Comparison of ENCODE assay signal across 1 cellular context in the genomic region with DNA sequence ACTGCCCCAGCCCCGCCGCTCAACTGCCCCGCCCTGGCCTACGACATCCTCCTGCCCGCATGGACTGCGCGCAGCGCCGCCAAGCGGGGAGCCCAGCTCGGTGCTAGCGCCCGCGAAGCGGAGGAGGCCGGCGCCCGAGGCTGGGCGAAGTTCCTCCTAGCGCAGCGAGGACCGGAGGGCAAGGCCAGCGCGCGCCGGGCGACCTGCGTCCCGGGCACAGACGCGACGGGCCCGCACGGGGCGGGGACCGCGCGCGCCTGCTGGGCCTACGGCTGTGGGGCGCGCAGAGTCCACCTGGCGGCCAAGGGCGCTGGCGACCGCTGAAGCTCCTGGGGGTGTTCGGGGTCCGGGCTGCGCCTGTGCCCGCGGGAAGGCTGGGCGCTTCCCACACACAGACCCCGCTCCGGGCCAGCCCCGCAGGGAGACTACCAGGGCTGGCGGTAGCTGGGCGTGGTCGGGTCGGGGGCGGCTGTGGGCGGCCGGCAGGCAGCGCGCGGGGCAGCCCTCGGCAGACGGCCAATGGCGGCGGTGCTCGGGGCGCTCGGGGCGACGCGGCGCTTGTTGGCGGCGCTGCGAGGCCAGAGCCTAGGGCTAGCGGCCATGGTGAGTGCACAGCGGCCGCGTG.
A peak's percentile ranks its signal among the peaks of the same experiment; 100 is the strongest.
TF ChIP-seq lines count a peak whose summit lies in the region.

A gene (plus strand): TSS at position 511 of the 625 bp plus-strand sequence. CDS start 9 bp downstream, at position 520.

TF ChIP-seq in HepG2, 621 proteins besides CTCF, POLR2A, EP300 and RAD21 (continued from another document):
- TF ChIP-seq, protein P1, sequence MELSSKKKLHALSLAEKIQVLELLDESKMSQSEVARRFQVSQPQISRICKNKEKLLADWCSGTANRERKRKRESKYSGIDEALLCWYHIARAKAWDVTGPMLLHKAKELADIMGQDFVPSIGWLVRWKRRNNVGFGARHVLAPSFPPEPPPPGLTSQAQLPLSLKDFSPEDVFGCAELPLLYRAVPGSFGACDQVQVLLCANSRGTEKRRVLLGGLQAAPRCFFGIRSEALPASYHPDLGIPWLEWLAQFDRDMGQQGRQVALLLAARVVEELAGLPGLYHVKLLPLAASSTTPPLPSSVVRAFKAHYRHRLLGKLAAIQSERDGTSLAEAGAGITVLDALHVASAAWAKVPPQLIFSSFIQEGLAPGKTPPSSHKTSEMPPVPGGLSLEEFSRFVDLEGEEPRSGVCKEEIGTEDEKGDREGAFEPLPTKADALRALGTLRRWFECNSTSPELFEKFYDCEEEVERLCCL (CRISPR knock-in tag; IDR thresholded peaks at IDR 0.05; ENCODE audit: borderline replicate concordance), result no peak
- TF ChIP-seq ZNF878 (CRISPR knock-in tag; IDR thresholded peaks at IDR 0.05) (no peak), TRIM24 (CRISPR knock-in tag; IDR thresholded peaks at IDR 0.05) (no peak), TMF1 (CRISPR knock-in tag; IDR thresholded peaks at IDR 0.05; ENCODE audit: low read depth) (peak; percentile 69; the same call in 1 of the 2 replicates), ZBTB1 (CRISPR knock-in tag; IDR thresholded peaks at IDR 0.05; ENCODE audit: borderline replicate concordance) (no peak), ZFP1 (CRISPR knock-in tag; IDR thresholded peaks at IDR 0.05) (0 out of 2 replicates have a peak, but pooled peaks have one; percentile 53), SOX13 (IDR thresholded peaks at IDR 0.05) (no peak), SOX13 (CRISPR knock-in tag; conservative IDR thresholded peaks at IDR 0.05 in 1 of 2, IDR thresholded peaks at IDR 0.05 in 1 of 2) (no peak; a peak in 1 of 4 replicates), HNRNPK (IDR thresholded peaks at IDR 0.05; ENCODE audit: low read depth, low read length, poor library complexity, severe bottlenecking) (peak; percentile 43), ZNF460 (CRISPR knock-in tag; IDR thresholded peaks at IDR 0.05; ENCODE audit: borderline replicate concordance) (peak; percentile 34; the same call in 1 of the 2 replicates), ZC3H13 (CRISPR knock-in tag; IDR thresholded peaks at IDR 0.05) (peak; percentile 91; the same call in 1 of the 2 replicates), ZNF3 (CRISPR knock-in tag; IDR thresholded peaks at IDR 0.05) (no peak), ZNF510 (CRISPR knock-in tag; IDR thresholded peaks at IDR 0.05; ENCODE audit: low read depth) (no peak), KMT2A (CRISPR knock-in tag; IDR thresholded peaks at IDR 0.05) (0 out of 2 replicates have a peak, but pooled peaks have one; percentile 40), SMC3 (IDR thresholded peaks at IDR 0.05; ENCODE audit: low read length) (peak; percentile 16; the same call in 1 of the 2 replicates), DNMT3B (CRISPR knock-in tag; conservative IDR thresholded peaks at IDR 0.05) (no peak), KDM6A (CRISPR knock-in tag; IDR thresholded peaks at IDR 0.05; ENCODE audit: low read depth) (no peak)
- TF ChIP-seq, protein P2, sequence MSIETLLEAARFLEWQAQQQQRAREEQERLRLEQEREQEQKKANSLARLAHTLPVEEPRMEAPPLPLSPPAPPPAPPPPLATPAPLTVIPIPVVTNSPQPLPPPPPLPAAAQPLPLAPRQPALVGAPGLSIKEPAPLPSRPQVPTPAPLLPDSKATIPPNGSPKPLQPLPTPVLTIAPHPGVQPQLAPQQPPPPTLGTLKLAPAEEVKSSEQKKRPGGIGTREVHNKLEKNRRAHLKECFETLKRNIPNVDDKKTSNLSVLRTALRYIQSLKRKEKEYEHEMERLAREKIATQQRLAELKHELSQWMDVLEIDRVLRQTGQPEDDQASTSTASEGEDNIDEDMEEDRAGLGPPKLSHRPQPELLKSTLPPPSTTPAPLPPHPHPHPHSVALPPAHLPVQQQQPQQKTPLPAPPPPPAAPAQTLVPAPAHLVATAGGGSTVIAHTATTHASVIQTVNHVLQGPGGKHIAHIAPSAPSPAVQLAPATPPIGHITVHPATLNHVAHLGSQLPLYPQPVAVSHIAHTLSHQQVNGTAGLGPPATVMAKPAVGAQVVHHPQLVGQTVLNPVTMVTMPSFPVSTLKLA (IDR thresholded peaks at IDR 0.05), result no peak
- TF ChIP-seq, protein P3, sequence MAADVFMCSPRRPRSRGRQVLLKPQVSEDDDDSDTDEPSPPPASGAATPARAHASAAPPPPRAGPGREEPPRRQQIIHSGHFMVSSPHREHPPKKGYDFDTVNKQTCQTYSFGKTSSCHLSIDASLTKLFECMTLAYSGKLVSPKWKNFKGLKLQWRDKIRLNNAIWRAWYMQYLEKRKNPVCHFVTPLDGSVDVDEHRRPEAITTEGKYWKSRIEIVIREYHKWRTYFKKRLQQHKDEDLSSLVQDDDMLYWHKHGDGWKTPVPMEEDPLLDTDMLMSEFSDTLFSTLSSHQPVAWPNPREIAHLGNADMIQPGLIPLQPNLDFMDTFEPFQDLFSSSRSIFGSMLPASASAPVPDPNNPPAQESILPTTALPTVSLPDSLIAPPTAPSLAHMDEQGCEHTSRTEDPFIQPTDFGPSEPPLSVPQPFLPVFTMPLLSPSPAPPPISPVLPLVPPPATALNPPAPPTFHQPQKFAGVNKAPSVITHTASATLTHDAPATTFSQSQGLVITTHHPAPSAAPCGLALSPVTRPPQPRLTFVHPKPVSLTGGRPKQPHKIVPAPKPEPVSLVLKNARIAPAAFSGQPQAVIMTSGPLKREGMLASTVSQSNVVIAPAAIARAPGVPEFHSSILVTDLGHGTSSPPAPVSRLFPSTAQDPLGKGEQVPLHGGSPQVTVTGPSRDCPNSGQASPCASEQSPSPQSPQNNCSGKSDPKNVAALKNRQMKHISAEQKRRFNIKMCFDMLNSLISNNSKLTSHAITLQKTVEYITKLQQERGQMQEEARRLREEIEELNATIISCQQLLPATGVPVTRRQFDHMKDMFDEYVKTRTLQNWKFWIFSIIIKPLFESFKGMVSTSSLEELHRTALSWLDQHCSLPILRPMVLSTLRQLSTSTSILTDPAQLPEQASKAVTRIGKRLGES (CRISPR knock-in tag; IDR thresholded peaks at IDR 0.05; ENCODE audit: borderline replicate concordance), result no peak; the same call in 1 of the 2 replicates
- TF ChIP-seq, protein P4, sequence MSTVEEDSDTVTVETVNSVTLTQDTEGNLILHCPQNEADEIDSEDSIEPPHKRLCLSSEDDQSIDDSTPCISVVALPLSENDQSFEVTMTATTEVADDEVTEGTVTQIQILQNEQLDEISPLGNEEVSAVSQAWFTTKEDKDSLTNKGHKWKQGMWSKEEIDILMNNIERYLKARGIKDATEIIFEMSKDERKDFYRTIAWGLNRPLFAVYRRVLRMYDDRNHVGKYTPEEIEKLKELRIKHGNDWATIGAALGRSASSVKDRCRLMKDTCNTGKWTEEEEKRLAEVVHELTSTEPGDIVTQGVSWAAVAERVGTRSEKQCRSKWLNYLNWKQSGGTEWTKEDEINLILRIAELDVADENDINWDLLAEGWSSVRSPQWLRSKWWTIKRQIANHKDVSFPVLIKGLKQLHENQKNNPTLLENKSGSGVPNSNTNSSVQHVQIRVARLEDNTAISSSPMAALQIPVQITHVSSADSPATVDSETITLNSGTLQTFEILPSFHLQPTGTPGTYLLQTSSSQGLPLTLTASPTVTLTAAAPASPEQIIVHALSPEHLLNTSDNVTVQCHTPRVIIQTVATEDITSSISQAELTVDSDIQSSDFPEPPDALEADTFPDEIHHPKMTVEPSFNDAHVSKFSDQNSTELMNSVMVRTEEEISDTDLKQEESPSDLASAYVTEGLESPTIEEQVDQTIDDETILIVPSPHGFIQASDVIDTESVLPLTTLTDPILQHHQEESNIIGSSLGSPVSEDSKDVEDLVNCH (CRISPR knock-in tag; IDR thresholded peaks at IDR 0.05), result no peak
- TF ChIP-seq, protein P5, sequence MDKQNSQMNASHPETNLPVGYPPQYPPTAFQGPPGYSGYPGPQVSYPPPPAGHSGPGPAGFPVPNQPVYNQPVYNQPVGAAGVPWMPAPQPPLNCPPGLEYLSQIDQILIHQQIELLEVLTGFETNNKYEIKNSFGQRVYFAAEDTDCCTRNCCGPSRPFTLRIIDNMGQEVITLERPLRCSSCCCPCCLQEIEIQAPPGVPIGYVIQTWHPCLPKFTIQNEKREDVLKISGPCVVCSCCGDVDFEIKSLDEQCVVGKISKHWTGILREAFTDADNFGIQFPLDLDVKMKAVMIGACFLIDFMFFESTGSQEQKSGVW (CRISPR knock-in tag; IDR thresholded peaks at IDR 0.05; ENCODE audit: borderline replicate concordance), result no peak
- TF ChIP-seq, protein P6, sequence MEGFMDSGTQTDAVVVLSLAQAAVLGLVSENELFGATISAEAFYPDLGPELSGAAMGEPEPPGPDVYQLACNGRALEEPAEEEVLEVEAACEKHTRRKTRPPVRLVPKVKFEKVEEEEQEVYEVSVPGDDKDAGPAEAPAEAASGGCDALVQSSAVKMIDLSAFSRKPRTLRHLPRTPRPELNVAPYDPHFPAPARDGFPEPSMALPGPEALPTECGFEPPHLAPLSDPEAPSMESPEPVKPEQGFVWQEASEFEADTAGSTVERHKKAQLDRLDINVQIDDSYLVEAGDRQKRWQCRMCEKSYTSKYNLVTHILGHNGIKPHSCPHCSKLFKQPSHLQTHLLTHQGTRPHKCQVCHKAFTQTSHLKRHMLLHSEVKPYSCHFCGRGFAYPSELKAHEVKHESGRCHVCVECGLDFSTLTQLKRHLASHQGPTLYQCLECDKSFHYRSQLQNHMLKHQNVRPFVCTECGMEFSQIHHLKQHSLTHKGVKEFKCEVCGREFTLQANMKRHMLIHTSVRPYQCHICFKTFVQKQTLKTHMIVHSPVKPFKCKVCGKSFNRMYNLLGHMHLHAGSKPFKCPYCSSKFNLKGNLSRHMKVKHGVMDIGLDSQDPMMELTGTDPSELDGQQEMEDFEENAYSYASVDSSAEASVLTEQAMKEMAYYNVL (CRISPR knock-in tag; IDR thresholded peaks at IDR 0.05; ENCODE audit: borderline replicate concordance), result peak; percentile 66; the same call in 1 of the 2 replicates
- TF ChIP-seq, protein P7, sequence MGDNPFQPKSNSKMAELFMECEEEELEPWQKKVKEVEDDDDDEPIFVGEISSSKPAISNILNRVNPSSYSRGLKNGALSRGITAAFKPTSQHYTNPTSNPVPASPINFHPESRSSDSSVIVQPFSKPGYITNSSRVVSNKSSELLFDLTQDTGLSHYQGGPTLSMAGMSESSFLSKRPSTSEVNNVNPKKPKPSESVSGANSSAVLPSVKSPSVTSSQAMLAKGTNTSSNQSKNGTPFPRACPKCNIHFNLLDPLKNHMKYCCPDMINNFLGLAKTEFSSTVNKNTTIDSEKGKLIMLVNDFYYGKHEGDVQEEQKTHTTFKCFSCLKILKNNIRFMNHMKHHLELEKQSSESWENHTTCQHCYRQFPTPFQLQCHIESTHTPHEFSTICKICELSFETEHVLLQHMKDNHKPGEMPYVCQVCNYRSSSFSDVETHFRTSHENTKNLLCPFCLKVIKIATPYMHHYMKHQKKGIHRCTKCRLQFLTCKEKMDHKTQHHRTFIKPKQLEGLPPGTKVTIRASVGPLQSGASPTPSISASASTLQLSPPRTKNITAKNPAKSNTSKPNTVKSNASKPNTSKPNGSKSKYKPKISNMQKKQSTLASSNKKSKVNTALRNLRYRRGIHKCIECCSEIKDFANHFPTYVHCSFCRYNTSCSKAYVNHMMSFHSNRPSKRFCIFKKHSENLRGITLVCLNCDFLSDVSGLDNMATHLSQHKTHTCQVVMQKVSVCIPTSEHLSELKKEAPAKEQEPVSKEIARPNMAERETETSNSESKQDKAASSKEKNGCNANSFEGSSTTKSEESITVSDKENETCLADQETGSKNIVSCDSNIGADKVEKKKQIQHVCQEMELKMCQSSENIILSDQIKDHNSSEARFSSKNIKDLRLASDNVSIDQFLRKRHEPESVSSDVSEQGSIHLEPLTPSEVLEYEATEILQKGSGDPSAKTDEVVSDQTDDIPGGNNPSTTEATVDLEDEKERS (CRISPR knock-in tag; IDR thresholded peaks at IDR 0.05), result no peak
- TF ChIP-seq, protein P8, sequence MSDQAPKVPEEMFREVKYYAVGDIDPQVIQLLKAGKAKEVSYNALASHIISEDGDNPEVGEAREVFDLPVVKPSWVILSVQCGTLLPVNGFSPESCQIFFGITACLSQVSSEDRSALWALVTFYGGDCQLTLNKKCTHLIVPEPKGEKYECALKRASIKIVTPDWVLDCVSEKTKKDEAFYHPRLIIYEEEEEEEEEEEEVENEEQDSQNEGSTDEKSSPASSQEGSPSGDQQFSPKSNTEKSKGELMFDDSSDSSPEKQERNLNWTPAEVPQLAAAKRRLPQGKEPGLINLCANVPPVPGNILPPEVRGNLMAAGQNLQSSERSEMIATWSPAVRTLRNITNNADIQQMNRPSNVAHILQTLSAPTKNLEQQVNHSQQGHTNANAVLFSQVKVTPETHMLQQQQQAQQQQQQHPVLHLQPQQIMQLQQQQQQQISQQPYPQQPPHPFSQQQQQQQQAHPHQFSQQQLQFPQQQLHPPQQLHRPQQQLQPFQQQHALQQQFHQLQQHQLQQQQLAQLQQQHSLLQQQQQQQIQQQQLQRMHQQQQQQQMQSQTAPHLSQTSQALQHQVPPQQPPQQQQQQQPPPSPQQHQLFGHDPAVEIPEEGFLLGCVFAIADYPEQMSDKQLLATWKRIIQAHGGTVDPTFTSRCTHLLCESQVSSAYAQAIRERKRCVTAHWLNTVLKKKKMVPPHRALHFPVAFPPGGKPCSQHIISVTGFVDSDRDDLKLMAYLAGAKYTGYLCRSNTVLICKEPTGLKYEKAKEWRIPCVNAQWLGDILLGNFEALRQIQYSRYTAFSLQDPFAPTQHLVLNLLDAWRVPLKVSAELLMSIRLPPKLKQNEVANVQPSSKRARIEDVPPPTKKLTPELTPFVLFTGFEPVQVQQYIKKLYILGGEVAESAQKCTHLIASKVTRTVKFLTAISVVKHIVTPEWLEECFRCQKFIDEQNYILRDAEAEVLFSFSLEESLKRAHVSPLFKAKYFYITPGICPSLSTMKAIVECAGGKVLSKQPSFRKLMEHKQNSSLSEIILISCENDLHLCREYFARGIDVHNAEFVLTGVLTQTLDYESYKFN (CRISPR knock-in tag; conservative IDR thresholded peaks at IDR 0.05), result peak; percentile 48; the same call in 1 of the 2 replicates
- TF ChIP-seq, protein P9, sequence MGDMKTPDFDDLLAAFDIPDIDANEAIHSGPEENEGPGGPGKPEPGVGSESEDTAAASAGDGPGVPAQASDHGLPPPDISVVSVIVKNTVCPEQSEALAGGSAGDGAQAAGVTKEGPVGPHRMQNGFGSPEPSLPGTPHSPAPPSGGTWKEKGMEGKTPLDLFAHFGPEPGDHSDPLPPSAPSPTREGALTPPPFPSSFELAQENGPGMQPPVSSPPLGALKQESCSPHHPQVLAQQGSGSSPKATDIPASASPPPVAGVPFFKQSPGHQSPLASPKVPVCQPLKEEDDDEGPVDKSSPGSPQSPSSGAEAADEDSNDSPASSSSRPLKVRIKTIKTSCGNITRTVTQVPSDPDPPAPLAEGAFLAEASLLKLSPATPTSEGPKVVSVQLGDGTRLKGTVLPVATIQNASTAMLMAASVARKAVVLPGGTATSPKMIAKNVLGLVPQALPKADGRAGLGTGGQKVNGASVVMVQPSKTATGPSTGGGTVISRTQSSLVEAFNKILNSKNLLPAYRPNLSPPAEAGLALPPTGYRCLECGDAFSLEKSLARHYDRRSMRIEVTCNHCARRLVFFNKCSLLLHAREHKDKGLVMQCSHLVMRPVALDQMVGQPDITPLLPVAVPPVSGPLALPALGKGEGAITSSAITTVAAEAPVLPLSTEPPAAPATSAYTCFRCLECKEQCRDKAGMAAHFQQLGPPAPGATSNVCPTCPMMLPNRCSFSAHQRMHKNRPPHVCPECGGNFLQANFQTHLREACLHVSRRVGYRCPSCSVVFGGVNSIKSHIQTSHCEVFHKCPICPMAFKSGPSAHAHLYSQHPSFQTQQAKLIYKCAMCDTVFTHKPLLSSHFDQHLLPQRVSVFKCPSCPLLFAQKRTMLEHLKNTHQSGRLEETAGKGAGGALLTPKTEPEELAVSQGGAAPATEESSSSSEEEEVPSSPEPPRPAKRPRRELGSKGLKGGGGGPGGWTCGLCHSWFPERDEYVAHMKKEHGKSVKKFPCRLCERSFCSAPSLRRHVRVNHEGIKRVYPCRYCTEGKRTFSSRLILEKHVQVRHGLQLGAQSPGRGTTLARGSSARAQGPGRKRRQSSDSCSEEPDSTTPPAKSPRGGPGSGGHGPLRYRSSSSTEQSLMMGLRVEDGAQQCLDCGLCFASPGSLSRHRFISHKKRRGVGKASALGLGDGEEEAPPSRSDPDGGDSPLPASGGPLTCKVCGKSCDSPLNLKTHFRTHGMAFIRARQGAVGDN (CRISPR knock-in tag; IDR thresholded peaks at IDR 0.05), result peak; percentile 79
